9 cellular contexts compared by ENCODE assay signal in the genomic region with DNA sequence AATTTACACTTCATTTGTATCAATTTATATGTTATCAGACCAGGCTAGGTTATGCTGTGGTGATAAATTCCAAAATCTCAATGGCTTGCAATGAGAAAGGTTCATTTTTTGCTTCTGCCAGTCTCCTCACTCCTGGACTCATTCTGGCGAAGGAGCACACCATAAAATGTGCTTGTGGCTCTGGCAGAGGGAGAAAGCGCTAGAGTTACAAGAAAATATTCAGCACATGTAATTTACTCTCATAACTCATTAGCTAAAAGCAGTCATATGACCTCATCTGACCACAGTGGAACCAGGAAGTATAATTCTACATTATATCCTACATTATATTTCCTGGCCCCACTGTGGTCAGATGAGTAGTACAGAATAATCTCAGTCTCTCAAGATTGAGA.
A peak's percentile ranks its signal among the peaks of the same experiment; 100 is the strongest.
DNase-seq lines count a peak whose midpoint lies in the region; ATAC-seq, FAIRE-seq and TF ChIP-seq lines count a peak whose summit lies in the region.
"Had no signal": no experiment of that assay in that cellular context is flagged by ENCODE, and none has a peak within 500 bp of the region (broad histone marks: within the 10 kb centered on the region; RNA-seq: fewer than 3 reads in every experiment).

No MANE protein-coding gene starts in this region.

- peak overlapping the region in 3 of 4 donors; percentile 15 to 73 (median 65) for H3K27ac ChIP-seq in esophagus squamous epithelium
- H3K27ac ChIP-seq: vagina had no signal

- intact Hi-C loops in esophagus squamous epithelium (cut with DNase I) = no loop called here

- H3K27me3 ChIP-seq in esophagus squamous epithelium = no peaks in the 10 kb centered on the region
- H3K27me3 ChIP-seq: vagina had no signal

- FAIRE-seq in RCC 7860 (lab: Jason Lieb, UNC) = no peak

- peak; percentile 72 for DNase-seq in H4 (ENCODE audit: low spot score)
- peak; percentile 91 for DNase-seq in RCC 7860 (ENCODE audit: low spot score)
- DNase-seq in esophagus squamous epithelium (lab: John Stamatoyannopoulos, UW) = no peak
- peak; percentile 27 for DNase-seq in retinal pigment epithelial cell (ENCODE audit: low read depth)
- no peak for DNase-seq in NCI-H2107 (lab: John Stamatoyannopoulos, UW)
- no peak for DNase-seq in activated CD4-positive, CD25-positive, alpha-beta regulatory T cell treated with anti-CD3 and anti-CD28 coated beads, Interleukin-2, amount 50 U/mL, for 72 hours
- no peak for DNase-seq in AML-193 (lab: John Stamatoyannopoulos, UW)

- no peak for ATAC-seq in HG03469 (IDR thresholded peaks at IDR 0.05; ENCODE audit: unreplicated experiment)

- no peaks in the 10 kb centered on the region for H3K36me3 ChIP-seq in esophagus squamous epithelium
- H3K36me3 ChIP-seq: vagina had no signal

- peaks cover 0 to 12% (median 0%) of the 10 kb centered on the region in 3 donors for H3K4me1 ChIP-seq in esophagus squamous epithelium

- H3K4me3 ChIP-seq in esophagus squamous epithelium (no peak overlapping the region), retinal pigment epithelial cell (ENCODE audit: low read length) (no peak overlapping the region)
- H3K4me3 ChIP-seq: vagina had no signal

- WGBS in esophagus squamous epithelium, 2 donors = 59 to 68% methylated on average over 2 of the region's 2 CpGs

- no peak for TF ChIP-seq POLR2A in esophagus squamous epithelium (IDR thresholded peaks at IDR 0.05)

- peaks cover 0 to 3% (median 0%) of the 10 kb centered on the region in 3 donors for H3K9me3 ChIP-seq in esophagus squamous epithelium
- H3K9me3 ChIP-seq: vagina had no signal

- TF ChIP-seq CTCF in esophagus squamous epithelium (IDR thresholded peaks at IDR 0.05) = no peak
- TF ChIP-seq CTCF in retinal pigment epithelial cell (conservative IDR thresholded peaks at IDR 0.05; ENCODE audit: low read depth, low read length) = no peak

Comparison
In these comparisons a context has a peak if more than half of its experiments do, and no peak if none do; other contexts are left out.
1. DNase-seq: peak in H4 (single experiment), RCC 7860 (single experiment) and retinal pigment epithelial cell (single experiment); none in esophagus squamous epithelium (single experiment), NCI-H2107 (single experiment), activated CD4-positive, CD25-positive, alpha-beta regulatory T cell treated with anti-CD3 and anti-CD28 coated beads, Interleukin-2, amount 50 U/mL, for 72 hours (single experiment) and AML-193 (0 of 2).